In the genomic region with DNA sequence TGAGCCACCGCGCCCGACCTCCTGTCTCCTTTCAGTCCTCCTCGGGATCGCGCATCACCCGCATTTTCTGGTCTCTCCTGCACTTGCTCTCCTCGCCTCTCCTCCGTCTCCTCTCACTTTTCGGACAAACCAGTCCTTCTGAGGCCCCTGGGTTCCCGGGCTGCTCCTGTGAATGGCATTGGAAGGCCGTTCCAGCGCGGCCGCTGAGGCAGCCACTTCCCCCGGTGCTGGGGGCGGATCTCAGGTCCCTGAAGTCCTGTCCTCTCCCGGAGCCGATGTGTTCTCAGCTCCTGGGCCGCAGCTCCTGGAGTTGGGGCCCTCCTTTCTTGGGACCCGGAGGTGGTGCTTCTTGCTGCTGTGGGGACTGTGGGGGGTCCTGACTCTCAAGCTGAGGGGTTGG, we compare ENCODE assay signal across 2 cellular contexts.
TF ChIP-seq lines count a peak whose summit lies in the region.

No MANE protein-coding gene starts in this region.

TF ChIP-seq in SK-N-SH, 30 proteins besides CTCF, POLR2A, EP300 and RAD21 (continued from another document):
- TF ChIP-seq GABPA (IDR thresholded peaks at IDR 0.05; ENCODE audit: low read depth) (no peak), TEAD4 (IDR thresholded peaks at IDR 0.05; ENCODE audit: borderline replicate concordance, insufficient read depth) (no peak), RCOR1 (IDR thresholded peaks at IDR 0.05; ENCODE audit: low read length) (no peak), SIN3A (IDR thresholded peaks at IDR 0.05; ENCODE audit: borderline replicate concordance, low read depth, low read length) (no peak), POLR2AphosphoS5 (IDR thresholded peaks at IDR 0.05; ENCODE audit: low read depth, low read length) (no peak), RFX5 (IDR thresholded peaks at IDR 0.05; ENCODE audit: low read length) (no peak), MXI1 (IDR thresholded peaks at IDR 0.05; ENCODE audit: low read depth, low read length) (no peak), TAF1 (IDR thresholded peaks at IDR 0.05; ENCODE audit: borderline replicate concordance, low read depth, low read length) (no peak), JUND (IDR thresholded peaks at IDR 0.05) (no peak), MEF2A (IDR thresholded peaks at IDR 0.05; ENCODE audit: borderline replicate concordance, low read depth) (no peak), FOSL2 (IDR thresholded peaks at IDR 0.05; ENCODE audit: borderline replicate concordance, low read depth) (no peak), RXRA (IDR thresholded peaks at IDR 0.05; ENCODE audit: borderline replicate concordance, low read depth) (no peak)
- TF ChIP-seq, protein P1, sequence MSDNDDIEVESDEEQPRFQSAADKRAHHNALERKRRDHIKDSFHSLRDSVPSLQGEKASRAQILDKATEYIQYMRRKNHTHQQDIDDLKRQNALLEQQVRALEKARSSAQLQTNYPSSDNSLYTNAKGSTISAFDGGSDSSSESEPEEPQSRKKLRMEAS (IDR thresholded peaks at IDR 0.05; ENCODE audit: low read depth) = no peak
- TF ChIP-seq, protein P2, sequence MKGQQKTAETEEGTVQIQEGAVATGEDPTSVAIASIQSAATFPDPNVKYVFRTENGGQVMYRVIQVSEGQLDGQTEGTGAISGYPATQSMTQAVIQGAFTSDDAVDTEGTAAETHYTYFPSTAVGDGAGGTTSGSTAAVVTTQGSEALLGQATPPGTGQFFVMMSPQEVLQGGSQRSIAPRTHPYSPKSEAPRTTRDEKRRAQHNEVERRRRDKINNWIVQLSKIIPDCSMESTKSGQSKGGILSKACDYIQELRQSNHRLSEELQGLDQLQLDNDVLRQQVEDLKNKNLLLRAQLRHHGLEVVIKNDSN (IDR thresholded peaks at IDR 0.05; ENCODE audit: borderline replicate concordance, low read depth) = no peak
- TF ChIP-seq, protein P3, sequence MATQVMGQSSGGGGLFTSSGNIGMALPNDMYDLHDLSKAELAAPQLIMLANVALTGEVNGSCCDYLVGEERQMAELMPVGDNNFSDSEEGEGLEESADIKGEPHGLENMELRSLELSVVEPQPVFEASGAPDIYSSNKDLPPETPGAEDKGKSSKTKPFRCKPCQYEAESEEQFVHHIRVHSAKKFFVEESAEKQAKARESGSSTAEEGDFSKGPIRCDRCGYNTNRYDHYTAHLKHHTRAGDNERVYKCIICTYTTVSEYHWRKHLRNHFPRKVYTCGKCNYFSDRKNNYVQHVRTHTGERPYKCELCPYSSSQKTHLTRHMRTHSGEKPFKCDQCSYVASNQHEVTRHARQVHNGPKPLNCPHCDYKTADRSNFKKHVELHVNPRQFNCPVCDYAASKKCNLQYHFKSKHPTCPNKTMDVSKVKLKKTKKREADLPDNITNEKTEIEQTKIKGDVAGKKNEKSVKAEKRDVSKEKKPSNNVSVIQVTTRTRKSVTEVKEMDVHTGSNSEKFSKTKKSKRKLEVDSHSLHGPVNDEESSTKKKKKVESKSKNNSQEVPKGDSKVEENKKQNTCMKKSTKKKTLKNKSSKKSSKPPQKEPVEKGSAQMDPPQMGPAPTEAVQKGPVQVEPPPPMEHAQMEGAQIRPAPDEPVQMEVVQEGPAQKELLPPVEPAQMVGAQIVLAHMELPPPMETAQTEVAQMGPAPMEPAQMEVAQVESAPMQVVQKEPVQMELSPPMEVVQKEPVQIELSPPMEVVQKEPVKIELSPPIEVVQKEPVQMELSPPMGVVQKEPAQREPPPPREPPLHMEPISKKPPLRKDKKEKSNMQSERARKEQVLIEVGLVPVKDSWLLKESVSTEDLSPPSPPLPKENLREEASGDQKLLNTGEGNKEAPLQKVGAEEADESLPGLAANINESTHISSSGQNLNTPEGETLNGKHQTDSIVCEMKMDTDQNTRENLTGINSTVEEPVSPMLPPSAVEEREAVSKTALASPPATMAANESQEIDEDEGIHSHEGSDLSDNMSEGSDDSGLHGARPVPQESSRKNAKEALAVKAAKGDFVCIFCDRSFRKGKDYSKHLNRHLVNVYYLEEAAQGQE (IDR thresholded peaks at IDR 0.05; ENCODE audit: low read depth, low read length) = no peak

TF ChIP-seq in WTC11, 78 proteins besides CTCF, POLR2A, EP300 and RAD21:
- TF ChIP-seq, protein P4, sequence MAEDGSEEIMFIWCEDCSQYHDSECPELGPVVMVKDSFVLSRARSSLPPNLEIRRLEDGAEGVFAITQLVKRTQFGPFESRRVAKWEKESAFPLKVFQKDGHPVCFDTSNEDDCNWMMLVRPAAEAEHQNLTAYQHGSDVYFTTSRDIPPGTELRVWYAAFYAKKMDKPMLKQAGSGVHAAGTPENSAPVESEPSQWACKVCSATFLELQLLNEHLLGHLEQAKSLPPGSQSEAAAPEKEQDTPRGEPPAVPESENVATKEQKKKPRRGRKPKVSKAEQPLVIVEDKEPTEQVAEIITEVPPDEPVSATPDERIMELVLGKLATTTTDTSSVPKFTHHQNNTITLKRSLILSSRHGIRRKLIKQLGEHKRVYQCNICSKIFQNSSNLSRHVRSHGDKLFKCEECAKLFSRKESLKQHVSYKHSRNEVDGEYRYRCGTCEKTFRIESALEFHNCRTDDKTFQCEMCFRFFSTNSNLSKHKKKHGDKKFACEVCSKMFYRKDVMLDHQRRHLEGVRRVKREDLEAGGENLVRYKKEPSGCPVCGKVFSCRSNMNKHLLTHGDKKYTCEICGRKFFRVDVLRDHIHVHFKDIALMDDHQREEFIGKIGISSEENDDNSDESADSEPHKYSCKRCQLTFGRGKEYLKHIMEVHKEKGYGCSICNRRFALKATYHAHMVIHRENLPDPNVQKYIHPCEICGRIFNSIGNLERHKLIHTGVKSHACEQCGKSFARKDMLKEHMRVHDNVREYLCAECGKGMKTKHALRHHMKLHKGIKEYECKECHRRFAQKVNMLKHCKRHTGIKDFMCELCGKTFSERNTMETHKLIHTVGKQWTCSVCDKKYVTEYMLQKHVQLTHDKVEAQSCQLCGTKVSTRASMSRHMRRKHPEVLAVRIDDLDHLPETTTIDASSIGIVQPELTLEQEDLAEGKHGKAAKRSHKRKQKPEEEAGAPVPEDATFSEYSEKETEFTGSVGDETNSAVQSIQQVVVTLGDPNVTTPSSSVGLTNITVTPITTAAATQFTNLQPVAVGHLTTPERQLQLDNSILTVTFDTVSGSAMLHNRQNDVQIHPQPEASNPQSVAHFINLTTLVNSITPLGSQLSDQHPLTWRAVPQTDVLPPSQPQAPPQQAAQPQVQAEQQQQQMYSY (CRISPR knock-in tag; IDR thresholded peaks at IDR 0.05) = no peak
- TF ChIP-seq MXD4 (CRISPR knock-in tag; IDR thresholded peaks at IDR 0.05; ENCODE audit: borderline replicate concordance) (no peak), SOX15 (CRISPR knock-in tag; IDR thresholded peaks at IDR 0.05) (no peak), ZBTB21 (CRISPR knock-in tag; IDR thresholded peaks at IDR 0.05; ENCODE audit: borderline replicate concordance) (no peak)
- TF ChIP-seq, protein P5, sequence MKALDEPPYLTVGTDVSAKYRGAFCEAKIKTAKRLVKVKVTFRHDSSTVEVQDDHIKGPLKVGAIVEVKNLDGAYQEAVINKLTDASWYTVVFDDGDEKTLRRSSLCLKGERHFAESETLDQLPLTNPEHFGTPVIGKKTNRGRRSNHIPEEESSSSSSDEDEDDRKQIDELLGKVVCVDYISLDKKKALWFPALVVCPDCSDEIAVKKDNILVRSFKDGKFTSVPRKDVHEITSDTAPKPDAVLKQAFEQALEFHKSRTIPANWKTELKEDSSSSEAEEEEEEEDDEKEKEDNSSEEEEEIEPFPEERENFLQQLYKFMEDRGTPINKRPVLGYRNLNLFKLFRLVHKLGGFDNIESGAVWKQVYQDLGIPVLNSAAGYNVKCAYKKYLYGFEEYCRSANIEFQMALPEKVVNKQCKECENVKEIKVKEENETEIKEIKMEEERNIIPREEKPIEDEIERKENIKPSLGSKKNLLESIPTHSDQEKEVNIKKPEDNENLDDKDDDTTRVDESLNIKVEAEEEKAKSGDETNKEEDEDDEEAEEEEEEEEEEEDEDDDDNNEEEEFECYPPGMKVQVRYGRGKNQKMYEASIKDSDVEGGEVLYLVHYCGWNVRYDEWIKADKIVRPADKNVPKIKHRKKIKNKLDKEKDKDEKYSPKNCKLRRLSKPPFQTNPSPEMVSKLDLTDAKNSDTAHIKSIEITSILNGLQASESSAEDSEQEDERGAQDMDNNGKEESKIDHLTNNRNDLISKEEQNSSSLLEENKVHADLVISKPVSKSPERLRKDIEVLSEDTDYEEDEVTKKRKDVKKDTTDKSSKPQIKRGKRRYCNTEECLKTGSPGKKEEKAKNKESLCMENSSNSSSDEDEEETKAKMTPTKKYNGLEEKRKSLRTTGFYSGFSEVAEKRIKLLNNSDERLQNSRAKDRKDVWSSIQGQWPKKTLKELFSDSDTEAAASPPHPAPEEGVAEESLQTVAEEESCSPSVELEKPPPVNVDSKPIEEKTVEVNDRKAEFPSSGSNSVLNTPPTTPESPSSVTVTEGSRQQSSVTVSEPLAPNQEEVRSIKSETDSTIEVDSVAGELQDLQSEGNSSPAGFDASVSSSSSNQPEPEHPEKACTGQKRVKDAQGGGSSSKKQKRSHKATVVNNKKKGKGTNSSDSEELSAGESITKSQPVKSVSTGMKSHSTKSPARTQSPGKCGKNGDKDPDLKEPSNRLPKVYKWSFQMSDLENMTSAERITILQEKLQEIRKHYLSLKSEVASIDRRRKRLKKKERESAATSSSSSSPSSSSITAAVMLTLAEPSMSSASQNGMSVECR (CRISPR knock-in tag; IDR thresholded peaks at IDR 0.05; ENCODE audit: borderline replicate concordance) = no peak
- TF ChIP-seq, protein P6, sequence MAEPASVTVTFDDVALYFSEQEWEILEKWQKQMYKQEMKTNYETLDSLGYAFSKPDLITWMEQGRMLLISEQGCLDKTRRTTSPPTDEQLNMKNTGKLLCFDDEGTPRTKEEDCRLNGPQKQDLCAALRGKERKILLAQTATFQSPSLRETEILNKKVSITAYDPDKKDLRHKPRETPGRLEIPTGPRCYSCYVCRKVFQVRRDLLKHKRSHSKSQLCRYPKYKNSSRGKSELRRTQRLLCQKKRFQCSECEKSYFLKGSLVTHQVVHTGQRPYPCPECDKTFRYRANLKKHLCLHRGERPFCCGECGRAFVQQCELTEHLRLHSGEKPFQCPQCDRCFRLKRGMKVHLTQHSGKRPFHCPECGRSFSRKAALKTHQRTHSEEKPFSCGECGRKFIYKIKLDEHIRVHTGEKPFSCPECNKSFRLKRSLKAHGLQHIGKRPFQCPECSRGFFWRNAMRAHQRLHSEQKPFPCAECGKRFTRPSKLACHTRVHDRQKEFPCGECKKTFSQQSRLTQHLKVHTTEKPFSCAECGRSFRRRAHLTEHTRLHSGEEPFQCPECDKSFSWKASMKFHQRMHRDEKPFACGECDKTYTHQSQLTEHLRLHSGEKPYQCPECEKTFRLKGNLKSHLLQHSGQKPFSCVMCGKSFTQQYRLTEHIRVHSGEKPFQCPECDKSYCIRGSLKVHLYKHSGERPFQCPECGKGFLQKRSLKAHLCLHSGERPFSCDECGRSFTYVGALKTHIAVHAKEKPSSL (CRISPR knock-in tag; conservative IDR thresholded peaks at IDR 0.05) = no peak
